In the genomic region with DNA sequence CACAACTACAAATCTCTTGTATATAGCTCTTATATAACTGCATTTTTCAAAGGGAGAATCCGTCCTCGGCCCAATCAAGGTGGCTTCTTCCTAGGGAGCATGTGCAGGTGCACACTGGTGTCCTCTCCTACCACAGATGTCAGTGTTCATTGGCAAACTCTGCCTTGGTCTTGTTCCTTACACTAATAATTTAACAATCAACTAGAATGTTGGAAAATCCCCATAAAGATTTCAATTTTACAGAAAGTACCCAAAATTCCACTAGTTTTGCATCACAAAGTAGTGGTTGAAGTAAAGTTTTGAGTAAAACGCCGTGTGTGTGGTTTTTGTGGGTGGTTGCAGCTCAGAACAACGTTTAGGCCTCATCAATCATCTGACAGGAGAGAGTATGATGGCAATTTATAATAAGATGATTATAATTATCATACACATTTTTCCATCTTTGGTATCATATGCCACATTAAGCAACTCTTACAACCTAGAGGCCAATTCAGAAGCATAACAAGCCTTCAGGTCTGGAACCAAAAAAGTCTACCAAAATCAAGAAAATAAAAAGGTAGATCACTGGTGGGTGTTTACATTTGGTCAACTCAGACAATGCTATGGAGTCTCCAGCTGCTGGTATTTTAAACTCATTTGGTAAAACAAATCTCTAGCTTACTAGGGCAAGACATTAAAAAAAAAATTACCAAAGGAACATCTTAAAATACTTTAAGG, we compare ENCODE assay signal across 10 cellular contexts.
DNase-seq lines count a peak whose midpoint lies in the region; ATAC-seq and TF ChIP-seq lines count a peak whose summit lies in the region.
"Had no signal": no experiment of that assay in that cellular context is flagged by ENCODE, and none has a peak within 500 bp of the region (broad histone marks: within the 10 kb centered on the region; RNA-seq: fewer than 3 reads in every experiment).

No MANE protein-coding gene starts in this region.

- H3K4me3 Mint-ChIP-seq in dendritic cell treated with granulocyte-macrophage colony-stimulating factor and Interleukin-4, amounts not matched to agents 40 ng/mL and 50 ng/mL, for 4 days, result no peak overlapping the region

- peaks cover 38% of the 10 kb centered on the region for H3K4me1 Mint-ChIP-seq in dendritic cell treated with granulocyte-macrophage colony-stimulating factor and Interleukin-4, amounts not matched to agents 40 ng/mL and 50 ng/mL, for 4 days (ENCODE audit: low read depth)

- intact Hi-C loops in dendritic cell treated with granulocyte-macrophage colony-stimulating factor and Interleukin-4, amounts not matched to agents 40 ng/mL and 50 ng/mL, for 4 days (cut with micrococcal nuclease), result no loop called here
- intact Hi-C loops in left ventricle myocardium superior (cut with micrococcal nuclease), result no loop called here
- intact Hi-C loops in left cardiac atrium (cut with DNase I), result no loop called here

- H3K4me3 ChIP-seq in GM12864 (ENCODE audit: low read depth, low read length), result no peak overlapping the region

- peak overlapping the region; percentile 27 for H3K27ac Mint-ChIP-seq in dendritic cell treated with granulocyte-macrophage colony-stimulating factor and Interleukin-4, amounts not matched to agents 40 ng/mL and 50 ng/mL, for 4 days

- peak; percentile 41 for ATAC-seq in GM21529 (IDR thresholded peaks at IDR 0.05; ENCODE audit: unreplicated experiment)
- peak; percentile 24 for ATAC-seq in HG03565 (IDR thresholded peaks at IDR 0.05; ENCODE audit: unreplicated experiment)
- no peak for ATAC-seq in left ventricle myocardium superior
- no peak for ATAC-seq in left cardiac atrium

- H3K27me3 Mint-ChIP-seq in dendritic cell treated with granulocyte-macrophage colony-stimulating factor and Interleukin-4, amounts not matched to agents 40 ng/mL and 50 ng/mL, for 4 days, result no peaks in the 10 kb centered on the region

- H3K36me3 Mint-ChIP-seq in dendritic cell treated with granulocyte-macrophage colony-stimulating factor and Interleukin-4, amounts not matched to agents 40 ng/mL and 50 ng/mL, for 4 days (ENCODE audit: low read depth), result peaks cover 5% of the 10 kb centered on the region

- no peaks in the 10 kb centered on the region for H3K9me3 Mint-ChIP-seq in dendritic cell treated with granulocyte-macrophage colony-stimulating factor and Interleukin-4, amounts not matched to agents 40 ng/mL and 50 ng/mL, for 4 days

- no peak for TF ChIP-seq CTCF in GM12864 (IDR thresholded peaks at IDR 0.05; ENCODE audit: low read depth, low read length, missing control alignments)

- DNase-seq in GM12864 (ENCODE audit: low read depth) (peak; percentile 57), NCI-H2081 treated with DMSO at 0.1 percent for 48 hours (lab: John Stamatoyannopoulos, UW) (no peak), left ventricle myocardium superior (no peak), left cardiac atrium (no peak), hippocampal formation (lab: John Stamatoyannopoulos, UW) (no peak)
- DNase-seq: DMS153, kidney glomerular epithelial cell had no signal

Comparison
In these comparisons a context has a peak if more than half of its experiments do, and no peak if none do; other contexts are left out.
1. ATAC-seq: peak in GM21529 (single experiment) and HG03565 (single experiment); none in left ventricle myocardium superior (single experiment) and left cardiac atrium (0 of 2).